Comparison of ENCODE assay signal across 28 cellular contexts in genomic region chr10:114930320-114930719, GRCh38.
"Had no signal": no experiment of that assay in that cellular context is flagged by ENCODE, and none has a peak within 500 bp of the region (broad histone marks: within the 10 kb centered on the region; RNA-seq: fewer than 3 reads in every experiment).

No MANE protein-coding gene starts in this region.

- H3K36me3 Mint-ChIP-seq: activated CD4-positive, alpha-beta memory T cell treated with anti-CD3 and anti-CD28 coated beads for 36 hours; naive thymus-derived CD8-positive, alpha-beta T cell; neural progenitor cell had no signal

- H3K9ac ChIP-seq: neural progenitor cell, parathyroid adenoma had no signal

- H3K36me3 ChIP-seq: colonic mucosa, gastroesophageal sphincter, neural progenitor cell, sigmoid colon, stomach, thyroid gland, WERI-Rb-1 had no signal

- H3K79me2 ChIP-seq: hepatocyte, parathyroid adenoma had no signal

- H3K27ac Mint-ChIP-seq: activated CD4-positive, alpha-beta memory T cell treated with anti-CD3 and anti-CD28 coated beads for 36 hours; activated T-helper 17 cell treated with anti-CD3 and anti-CD28 coated beads, Interleukin-2, amount 50 U/mL, for 72 hours; naive thymus-derived CD8-positive, alpha-beta T cell; neural progenitor cell; stimulated activated naive B cell treated with anti-CD40 and anti-IgM and Interleukin-4, amounts not matched to agents 10 μg/mL and 1 μg/mL and 100 μg/mL, for 72 hours; T-helper 1 cell treated with Interleukin-12 subunit alpha and Interleukin-12 subunit beta and Interleukin-4 antibody, amounts not matched to agents 30 μg/mL and 1 μg/mL, for 36 hours had no signal

- H3K27me3 ChIP-seq: colonic mucosa, hepatocyte, neural progenitor cell, sigmoid colon, thyroid gland had no signal

- FAIRE-seq: keratinocyte had no signal

- DNase-seq: activated CD4-positive, alpha-beta memory T cell treated with anti-CD3 and anti-CD28 coated beads for 36 hours; activated CD4-positive, alpha-beta T cell treated with anti-CD3 and anti-CD28 coated beads for 48 hours; activated gamma-delta T cell treated with Interleukin-2 at 50 U/mL for 16 hours; activated naive CD4-positive, alpha-beta T cell treated with anti-CD3 and anti-CD28 coated beads, Interleukin-2, amount 50 U/mL, for 16 hours; activated T-cell treated with anti-CD3 and anti-CD28 coated beads, Interleukin-2, amount 50 U/mL, for 4 hours; amniotic stem cell; colonic mucosa; effector memory CD4-positive, alpha-beta T cell; left cardiac atrium; left ventricle myocardium superior; naive thymus-derived CD8-positive, alpha-beta T cell; occipital lobe; psoas muscle; sigmoid colon; stimulated activated CD4-positive, alpha-beta T cell treated with anti-CD3 and anti-CD28 coated beads, Interleukin-2, amount 100 ng/mL, for 24 hours; stimulated activated naive B cell treated with anti-CD40 and anti-IgM and Interleukin-4, amounts not matched to agents 10 μg/mL and 1 μg/mL and 100 μg/mL, for 72 hours; stomach; T-helper 9 cell; thyroid gland; WERI-Rb-1 had no signal

- H3K4me2 ChIP-seq: hepatocyte, neural progenitor cell, smooth muscle cell had no signal

- H2AFZ ChIP-seq: hepatocyte, neural progenitor cell, parathyroid adenoma had no signal

- H3K27me3 Mint-ChIP-seq: stimulated activated naive B cell treated with anti-CD40 and anti-IgM and Interleukin-4, amounts not matched to agents 10 μg/mL and 1 μg/mL and 100 μg/mL, for 72 hours had no signal

- H3K27ac ChIP-seq: colonic mucosa, gastroesophageal sphincter, hepatocyte, neural progenitor cell, parathyroid adenoma, psoas muscle, sigmoid colon, stomach, thyroid gland, WERI-Rb-1 had no signal

- H3K4me3 Mint-ChIP-seq: activated CD4-positive, alpha-beta memory T cell treated with anti-CD3 and anti-CD28 coated beads for 36 hours; activated T-cell treated with anti-CD3 and anti-CD28 coated beads, Interleukin-2, amount 50 U/mL, for 4 hours; activated T-helper 17 cell treated with anti-CD3 and anti-CD28 coated beads, Interleukin-2, amount 50 U/mL, for 72 hours; naive thymus-derived CD8-positive, alpha-beta T cell; neural progenitor cell; stimulated activated naive B cell treated with anti-CD40 and anti-IgM and Interleukin-4, amounts not matched to agents 10 μg/mL and 1 μg/mL and 100 μg/mL, for 72 hours; T-helper 1 cell treated with Interleukin-12 subunit alpha and Interleukin-12 subunit beta and Interleukin-4 antibody, amounts not matched to agents 30 μg/mL and 1 μg/mL, for 36 hours had no signal

- H3K9me3 Mint-ChIP-seq: activated CD4-positive, alpha-beta memory T cell treated with anti-CD3 and anti-CD28 coated beads for 36 hours; activated T-helper 17 cell treated with anti-CD3 and anti-CD28 coated beads, Interleukin-2, amount 50 U/mL, for 72 hours; neural progenitor cell had no signal

- H3K4me3 ChIP-seq: colonic mucosa, gastroesophageal sphincter, hepatocyte, neural progenitor cell, psoas muscle, sigmoid colon, smooth muscle cell, stomach, thyroid gland had no signal

- H3K4me1 Mint-ChIP-seq: naive thymus-derived CD8-positive, alpha-beta T cell had no signal

- H3K9me3 ChIP-seq: colonic mucosa, gastroesophageal sphincter, psoas muscle, thyroid gland had no signal

- H3K4me1 ChIP-seq: colonic mucosa, gastroesophageal sphincter, neural progenitor cell, parathyroid adenoma, sigmoid colon, stomach, thyroid gland had no signal
